ENCODE assay signal across 8 cellular contexts in the genomic region with DNA sequence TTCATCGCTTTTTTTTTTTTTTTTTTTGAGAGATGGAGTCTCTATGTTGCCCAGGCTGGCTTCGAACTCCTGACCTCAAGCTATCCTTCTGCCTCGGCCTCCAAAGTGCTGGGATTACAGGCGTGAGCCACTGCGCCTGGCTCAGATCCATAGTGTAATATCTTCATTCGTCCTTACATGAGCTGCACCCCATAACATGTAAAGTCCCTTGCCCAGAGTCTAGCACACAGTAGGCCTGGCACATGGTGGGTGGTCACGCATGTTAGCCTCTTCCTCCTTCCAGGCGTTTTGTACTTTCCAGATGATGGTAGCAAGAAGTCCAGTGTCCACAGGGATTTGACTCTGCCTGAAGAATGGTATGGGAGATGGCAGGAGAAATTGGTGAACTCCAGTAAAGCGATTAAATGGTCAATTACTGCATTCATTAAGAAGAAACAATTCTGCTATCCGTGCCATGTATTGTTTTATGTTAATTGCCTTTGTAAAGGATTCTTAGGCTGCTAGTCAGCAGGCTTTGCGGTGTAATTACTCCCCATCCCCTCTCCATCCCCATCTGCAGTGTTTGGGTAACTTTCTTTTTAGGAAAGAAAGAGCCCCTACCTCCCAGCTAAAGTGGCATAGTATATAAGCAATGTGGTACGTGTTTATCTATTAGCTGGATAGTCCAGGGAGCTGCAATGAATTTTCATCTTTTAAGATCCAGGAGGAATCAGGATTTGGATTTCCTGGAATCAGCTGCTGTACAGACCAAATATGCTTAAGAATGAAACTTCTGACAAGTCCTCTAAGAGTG. TPM values are rescaled to one million over a fixed set of nuclear protein-coding genes. Genes with fewer than 3 reads are reported as not detected.
DNase-seq lines count a peak whose midpoint lies in the region; ATAC-seq and TF ChIP-seq lines count a peak whose summit lies in the region.

No MANE protein-coding gene starts in this region.

- CTCF ChIA-PET in T-cell (lab: Charles Lee), result interaction anchor here (0.5 to 0.7 kb wide), 2 partner anchors 10 to 52 kb away, joined by 3 read pairs; no protein-coding TSS in a partner anchor

- POLR2A ChIA-PET in T-cell (lab: Charles Lee), result interaction anchor here in 1 of 2 donors (0.6 kb wide), 1 partner anchor 68 kb away, joined by 3 read pairs; no protein-coding TSS in a partner anchor

- no peaks in the 10 kb centered on the region for H3K9me3 Mint-ChIP-seq in T-cell

- no peaks in the 10 kb centered on the region for H3K9me3 ChIP-seq in psoas muscle

- intact Hi-C loops in psoas muscle (cut with DNase I), result no loop called here

- H3K4me3 ChIP-seq in psoas muscle, result peak overlapping the region; percentile 83

- H3K27me3 Mint-ChIP-seq in T-cell, result peaks cover 0 to 17% of the 10 kb centered on the region in 2 donors

- H3K27me3 ChIP-seq in psoas muscle (ENCODE audit: insufficient read depth in 3 of 3, low read length in 2 of 3), result peaks cover 3 to 37% (median 5%) of the 10 kb centered on the region in 3 donors

- no peaks in the 10 kb centered on the region for H3K36me3 ChIP-seq in psoas muscle (ENCODE audit: insufficient read depth in 1 of 2, low read depth in 1 of 2)

- H3K27ac Mint-ChIP-seq in T-cell, result peak overlapping the region; percentile 60 to 68

- WGBS in psoas muscle, 3 donors, result 43 to 52% (median 46%) methylated on average over 12 of the region's 12 CpGs

- no peak for TF ChIP-seq CTCF in psoas muscle (IDR thresholded peaks at IDR 0.05)

- H3K36me3 Mint-ChIP-seq in T-cell, result no peaks in the 10 kb centered on the region

- ATAC-seq in T-cell (replicated peaks in 1 of 4) (no peak), psoas muscle (no peak), GM21367 (IDR thresholded peaks at IDR 0.05; ENCODE audit: unreplicated experiment) (no peak)

- peaks cover 38 to 40% (median 39%) of the 10 kb centered on the region in 3 donors for H3K4me1 Mint-ChIP-seq in T-cell

- no peak overlapping the region for H3K27ac ChIP-seq in psoas muscle

- DNase-seq in EH (ENCODE audit: low read depth), result peak; percentile 47
- no peak for DNase-seq in T-cell
- peak; percentile 53 for DNase-seq in fibroblast of peridontal ligament (ENCODE audit: extremely low read depth)
- no peak for DNase-seq in psoas muscle
- DNase-seq in HUDEP-2 (lab: John Stamatoyannopoulos, UW; ENCODE audit: unreplicated experiment in 76 of 76), result no peak
- DNase-seq in effector CD4-positive, alpha-beta T cell, result no peak
- no peak for DNase-seq in activated effector memory CD4-positive, alpha-beta T cell treated with Interleukin-2 at 50 U/mL for 16 hours

- peak overlapping the region; percentile 89 to 93 (median 89) for H3K4me3 Mint-ChIP-seq in T-cell

- H3K4me1 ChIP-seq in psoas muscle, result peaks cover 3% of the 10 kb centered on the region

RNA-seq across cellular contexts. Expression of a gene that starts 1.2 kb away (rescaled TPM):
- total RNA-seq in T-cell, result 1 to 10 TPM; 2.1 to 6.3 (median 2.6) TPM
- total RNA-seq in psoas muscle, result 1 to 10 TPM; 2.5 to 4.5 (median 2.9) TPM
- 1 to 10 TPM; 1.8 to 3.1 (median 2.8) TPM for polyA plus RNA-seq in psoas muscle

Comparison
In these comparisons a context has a peak if more than half of its experiments do, and no peak if none do; other contexts are left out.
1. DNase-seq: peak in EH (single experiment) and fibroblast of peridontal ligament (single experiment); none in T-cell (0 of 34), psoas muscle (0 of 2), HUDEP-2 (0 of 76), effector CD4-positive, alpha-beta T cell (single experiment) and activated effector memory CD4-positive, alpha-beta T cell treated with Interleukin-2 at 50 U/mL for 16 hours (single experiment).